Comparison of ENCODE assay signal across 11 cellular contexts in genomic region chr1:54980528-54981241, GRCh38. TPM values are rescaled to one million over a fixed set of nuclear protein-coding genes. Genes with fewer than 3 reads are reported as not detected.
A peak's percentile ranks its signal among the peaks of the same experiment; 100 is the strongest.
DNase-seq lines count a peak whose midpoint lies in the region; ATAC-seq lines count a peak whose summit lies in the region.
"Had no signal": no experiment of that assay in that cellular context is flagged by ENCODE, and none has a peak within 500 bp of the region (broad histone marks: within the 10 kb centered on the region; RNA-seq: fewer than 3 reads in every experiment).

TMEM61 (plus strand) TSS chr1:54980628; CDS start chr1:54981066, 438 bp downstream.

- DNase-seq in DMS53 treated with DMSO at 0.1 percent for 48 hours (lab: John Stamatoyannopoulos, UW; ENCODE audit: unreplicated experiment): peak; percentile 37
- no peak for DNase-seq in SJSA1 (ENCODE audit: low read depth in 1 of 2, low spot score in 2 of 2)
- no peak for DNase-seq in Right ventricle myocardium superior
- DNase-seq in trophoblast cell: peak in 1 of 2 donors; percentile 22
- DNase-seq in stimulated activated naive CD4-positive, alpha-beta T cell (lab: John Stamatoyannopoulos, UW): no peak
- no peak for DNase-seq in sciatic nerve (ENCODE audit: low spot score)
- no peak for DNase-seq in activated CD8-positive, alpha-beta memory T cell treated with anti-CD3 and anti-CD28 coated beads, Interleukin-2, amount 50 U/mL, for 4 hours
- DNase-seq: activated CD8-positive, alpha-beta memory T cell treated with anti-CD3 and anti-CD28 coated beads for 24 hours; EL; NCI-H2171 had no signal

- no peaks in the 10 kb centered on the region for H3K79me2 ChIP-seq in trophoblast cell (ENCODE audit: control insufficient read depth, insufficient read depth, low read length, poor library complexity)

- peak within 1 kb of the TSS; percentile 35 for H2AFZ ChIP-seq in trophoblast cell (ENCODE audit: insufficient read depth, low read length, poor library complexity)

- ATAC-seq in Right ventricle myocardium superior (ENCODE audit: poor library complexity) (peak; percentile 77), HG02763 (IDR thresholded peaks at IDR 0.05; ENCODE audit: unreplicated experiment) (no peak), sciatic nerve (no peak)

- H3K4me1 ChIP-seq in SJSA1 (replicated peaks) (no peaks in the 10 kb centered on the region), trophoblast cell (ENCODE audit: control insufficient read depth in 1 of 2, insufficient read depth in 2 of 2, low read length in 2 of 2) (peaks cover 9 to 17% of the 10 kb centered on the region in 2 experiments)

- H3K9me3 ChIP-seq in SJSA1 (replicated peaks) (no peaks in the 10 kb centered on the region), trophoblast cell (ENCODE audit: insufficient read depth, low read depth, low read length) (no peaks in the 10 kb centered on the region)

- H3K4ac ChIP-seq in trophoblast cell (ENCODE audit: low read depth, low read length): no peak within 1 kb of the TSS

- no peak within 1 kb of the TSS for H4K12ac ChIP-seq in trophoblast cell (ENCODE audit: low read depth, low read length)

- H3K27me3 ChIP-seq in SJSA1 (replicated peaks): peaks cover 23% of the 10 kb centered on the region
- peaks cover 14% of the 10 kb centered on the region for H3K27me3 ChIP-seq in trophoblast cell (ENCODE audit: insufficient read depth, low read length)

- H2BK5ac ChIP-seq in trophoblast cell (ENCODE audit: low read depth, low read length, poor library complexity): no peak within 1 kb of the TSS

- no peaks in the 10 kb centered on the region for H3K36me3 ChIP-seq in SJSA1
- no peaks in the 10 kb centered on the region for H3K36me3 ChIP-seq in trophoblast cell (ENCODE audit: control insufficient read depth in 1 of 2, insufficient read depth in 2 of 2, low read length in 2 of 2)

- H3K18ac ChIP-seq in trophoblast cell (ENCODE audit: low read length): no peak within 1 kb of the TSS

- WGBS in trophoblast cell (ENCODE audit: extremely low coverage, insufficient coverage, insufficient read length): no CpG with 5 or more reads among the region's 69 CpGs

- H3K23ac ChIP-seq in trophoblast cell (ENCODE audit: low read length): no peak within 1 kb of the TSS

- H4K91ac ChIP-seq in trophoblast cell (ENCODE audit: low read depth, low read length): no peak within 1 kb of the TSS

- H3K4me3 ChIP-seq in SJSA1: 0 out of 2 replicates have a peak within 1 kb of the TSS, but pooled peaks have one; percentile 15
- no peak within 1 kb of the TSS for H3K4me3 ChIP-seq in trophoblast cell (ENCODE audit: low read depth, low read length)

- H4K8ac ChIP-seq in trophoblast cell (ENCODE audit: low read depth, low read length): no peak within 1 kb of the TSS

- H3K9ac ChIP-seq in trophoblast cell (ENCODE audit: low read length): no peak within 1 kb of the TSS

- no peak within 1 kb of the TSS for H3K14ac ChIP-seq in trophoblast cell (ENCODE audit: low read length)

- H3K4me2 ChIP-seq in trophoblast cell (ENCODE audit: low read length): peak within 1 kb of the TSS; percentile 67

- H2AK5ac ChIP-seq in trophoblast cell (ENCODE audit: low read length): no peak within 1 kb of the TSS

- H3K27ac ChIP-seq in SJSA1 (no peak within 1 kb of the TSS), trophoblast cell (ENCODE audit: low read depth, low read length) (no peak within 1 kb of the TSS)

- no peak within 1 kb of the TSS for H2BK120ac ChIP-seq in trophoblast cell (ENCODE audit: insufficient read depth, low read length, poor library complexity)

- intact Hi-C loops in Right ventricle myocardium superior (cut with DNase I): no loop called here
- intact Hi-C loops in sciatic nerve (cut with DNase I): no loop called here

- H3K79me1 ChIP-seq in trophoblast cell (ENCODE audit: low read length): peaks cover 2% of the 10 kb centered on the region

- H2BK12ac ChIP-seq in trophoblast cell (ENCODE audit: low read length): no peak within 1 kb of the TSS

RNA-seq across cellular contexts. Expression of gene TMEM61, which starts in this region (rescaled TPM):
- total RNA-seq in SJSA1 (2014; rRNA removed; shearing (Covaris generic)): not detected in 2 replicates
- total RNA-seq in Right ventricle myocardium superior: 0.27 TPM
- polyA plus RNA-seq in trophoblast cell (2013): 0.18 and 0.19 TPM in 2 replicates
- not detected for total RNA-seq in sciatic nerve

Comparison
In these comparisons a context has a peak if more than half of its experiments do, and no peak if none do; other contexts are left out.
1. Peak in ATAC-seq in Right ventricle myocardium superior; RNA of the gene not detected or under 1 TPM.